ENCODE assay signal across 26 cellular contexts in the genomic region with DNA sequence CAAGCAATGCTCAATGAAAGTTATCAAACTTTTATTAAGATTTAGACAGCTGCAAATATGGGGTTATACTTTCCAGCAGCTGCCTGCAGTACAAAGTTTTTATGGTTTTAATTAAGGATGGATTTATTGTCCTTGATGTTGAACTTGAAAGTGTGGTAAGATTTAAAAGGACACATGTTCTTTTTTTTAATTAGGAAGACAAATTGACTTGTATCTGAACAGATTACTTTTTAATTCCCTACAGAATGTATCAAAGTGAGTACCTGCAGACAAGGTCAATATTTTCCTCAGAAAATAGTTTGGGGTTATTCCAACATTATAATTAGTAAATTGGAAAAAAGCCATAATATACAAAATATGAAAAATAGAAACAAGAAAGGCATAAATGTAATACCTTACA.
"Had no signal": no experiment of that assay in that cellular context is flagged by ENCODE, and none has a peak within 500 bp of the region (broad histone marks: within the 10 kb centered on the region; RNA-seq: fewer than 3 reads in every experiment).

No MANE protein-coding gene starts in this region.

- H3K9me3 ChIP-seq: ovary, psoas muscle, right lobe of liver, sigmoid colon, suprapubic skin, testis, tibial artery, transverse colon, upper lobe of right lung, uterus had no signal

- H3K27ac ChIP-seq: neural progenitor cell, ovary, parathyroid adenoma, psoas muscle, right lobe of liver, sigmoid colon, suprapubic skin, testis, tibial artery, transverse colon, upper lobe of right lung, uterus had no signal

- H3K36me3 ChIP-seq: neural progenitor cell, ovary, right lobe of liver, sigmoid colon, suprapubic skin, tibial artery, transverse colon, upper lobe of right lung, uterus had no signal

- H3K27me3 ChIP-seq: neural progenitor cell, ovary, right lobe of liver, sigmoid colon, suprapubic skin, testis, tibial artery, transverse colon, upper lobe of right lung, uterus had no signal

- H2AFZ ChIP-seq: neural progenitor cell, parathyroid adenoma had no signal

- H3K4me1 ChIP-seq: neural progenitor cell, parathyroid adenoma, psoas muscle, right lobe of liver, sigmoid colon, suprapubic skin, testis, tibial artery, transverse colon, upper lobe of right lung, uterus had no signal

- H3K4me3 ChIP-seq: neural progenitor cell, ovary, psoas muscle, right lobe of liver, sigmoid colon, suprapubic skin, testis, tibial artery, transverse colon, upper lobe of right lung, uterus had no signal

- DNase-seq: natural killer cell; occipital lobe; ovary; posterior cingulate gyrus; psoas muscle; right cardiac atrium; right lobe of liver; sigmoid colon; small intestine; stimulated activated CD4-positive, alpha-beta T cell treated with anti-CD3 and anti-CD28 coated beads, Interleukin-1b, Interleukin-23, amount 100 ng/mL, for 48 hours; stimulated activated CD4-positive, alpha-beta T cell treated with anti-CD3 and anti-CD28 coated beads, Interleukin-4, amount 100 ng/mL, for 1 hour; stimulated activated CD4-positive, alpha-beta T cell treated with anti-CD3 and anti-CD28 coated beads, Interleukin-4, amount 100 ng/mL, for 4 hours; stimulated activated CD8-positive, alpha-beta memory T cell treated with anti-CD3 and anti-CD28 coated beads, Interleukin-4, amount 100 ng/mL, for 48 hours; stimulated activated naive CD4-positive, alpha-beta T cell; stimulated activated naive CD8-positive, alpha-beta T cell treated with anti-CD3 and anti-CD28 coated beads, Interleukin-15, amount 100 ng/mL, for 72 hours; stimulated activated naive CD8-positive, alpha-beta T cell treated with anti-CD3 and anti-CD28 coated beads, Interleukin-15, Interleukin-2, amounts not matched to agents 100 U/mL and 50 U/mL, for 24 hours; substantia nigra; testis; tibial artery; transverse colon; upper lobe of right lung; uterus had no signal

- H3K9ac ChIP-seq: neural progenitor cell, parathyroid adenoma had no signal

- ATAC-seq: natural killer cell; psoas muscle; right cardiac atrium; right lobe of liver; stimulated activated memory B cell treated with anti-CD40 and anti-IgM and Interleukin-4, amounts not matched to agents 10 μg/mL and 1 μg/mL and 100 μg/mL, for 72 hours; stimulated activated naive CD8-positive, alpha-beta T cell treated with anti-CD3 and anti-CD28 coated beads, Interleukin-15, amount 100 ng/mL, for 72 hours; stimulated activated naive CD8-positive, alpha-beta T cell treated with anti-CD3 and anti-CD28 coated beads, Interleukin-15, Interleukin-2, amounts not matched to agents 100 U/mL and 50 U/mL, for 24 hours; upper lobe of right lung had no signal

- H3K79me2 ChIP-seq: parathyroid adenoma had no signal

- H3K4me2 ChIP-seq: neural progenitor cell had no signal
